31 cellular contexts compared by ENCODE assay signal in genomic region chr4:5387457-5387856, GRCh38.
DNase-seq lines count a peak whose midpoint lies in the region; FAIRE-seq and TF ChIP-seq lines count a peak whose summit lies in the region.
"Had no signal": no experiment of that assay in that cellular context is flagged by ENCODE, and none has a peak within 500 bp of the region (broad histone marks: within the 10 kb centered on the region; RNA-seq: fewer than 3 reads in every experiment).

No MANE protein-coding gene starts in this region.

- H3K27me3 ChIP-seq in OCI-LY1 (ENCODE audit: insufficient read depth, low read length) (no peaks in the 10 kb centered on the region), bronchial epithelial cell (ENCODE audit: control insufficient read depth, insufficient read depth, low read length) (no peaks in the 10 kb centered on the region), testis (no peaks in the 10 kb centered on the region)
- no peaks in the 10 kb centered on the region for H3K27me3 ChIP-seq in CD8-positive, alpha-beta memory T cell (ENCODE audit: insufficient read depth, low read length, poor library complexity, severe bottlenecking)
- H3K27me3 ChIP-seq: adrenal gland, colonic mucosa, esophagus squamous epithelium, spleen, suprapubic skin had no signal

- TF ChIP-seq POLR2A in testis (IDR thresholded peaks at IDR 0.05) = no peak

- H3K4me3 ChIP-seq in GM12875 (ENCODE audit: low read depth, low read length) (no peak overlapping the region), OCI-LY1 (ENCODE audit: low read depth, low read length, poor library complexity, severe bottlenecking) (no peak overlapping the region), bronchial epithelial cell (ENCODE audit: low read depth, low read length) (no peak overlapping the region), testis (no peak overlapping the region)
- H3K4me3 ChIP-seq in CD8-positive, alpha-beta memory T cell (ENCODE audit: low read length) = no peak overlapping the region
- H3K4me3 ChIP-seq: adrenal gland, colonic mucosa, esophagus squamous epithelium, spleen, suprapubic skin had no signal

- H3K9me2 ChIP-seq in OCI-LY1 (ENCODE audit: low read depth, low read length) = no peaks in the 10 kb centered on the region

- no peak overlapping the region for H3K4me3 Mint-ChIP-seq in CD8-positive, alpha-beta memory T cell
- H3K4me3 Mint-ChIP-seq: activated T-cell treated with anti-CD3 and anti-CD28 coated beads, Interleukin-2, amount 50 U/mL, for 24 hours; brain; natural killer cell; stimulated activated memory B cell treated with anti-CD40 and anti-IgM and Interleukin-4, amounts not matched to agents 10 μg/mL and 1 μg/mL and 100 μg/mL, for 72 hours had no signal

- TF ChIP-seq CTCF in GM12875 (IDR thresholded peaks at IDR 0.05; ENCODE audit: borderline replicate concordance, insufficient read depth, low read depth, low read length) (0 out of 2 replicates have a peak, but pooled peaks have one; percentile 5), OCI-LY1 (IDR thresholded peaks at IDR 0.05; ENCODE audit: low read length) (peak; percentile 18; the same call in 1 of the 2 replicates), bronchial epithelial cell (IDR thresholded peaks at IDR 0.05; ENCODE audit: insufficient read depth, low read length, severe bottlenecking) (no peak), testis (IDR thresholded peaks at IDR 0.05) (no peak)

- no peak overlapping the region for H3K27ac Mint-ChIP-seq in CD8-positive, alpha-beta memory T cell
- H3K27ac Mint-ChIP-seq: activated T-cell treated with anti-CD3 and anti-CD28 coated beads, Interleukin-2, amount 50 U/mL, for 24 hours; brain; natural killer cell; stimulated activated memory B cell treated with anti-CD40 and anti-IgM and Interleukin-4, amounts not matched to agents 10 μg/mL and 1 μg/mL and 100 μg/mL, for 72 hours had no signal

- H3K9me3 ChIP-seq in OCI-LY1 (ENCODE audit: low read length) (no peaks in the 10 kb centered on the region), testis (no peaks in the 10 kb centered on the region)
- H3K9me3 ChIP-seq in CD8-positive, alpha-beta memory T cell (ENCODE audit: low read length) = no peaks in the 10 kb centered on the region
- H3K9me3 ChIP-seq: adrenal gland, colonic mucosa, esophagus squamous epithelium, spleen, suprapubic skin had no signal

- H3K4me2 ChIP-seq in OCI-LY1 (ENCODE audit: low read length) = no peak overlapping the region

- DNase-seq in 8988T (peak; percentile 57), bronchial epithelial cell (ENCODE audit: low read depth) (no peak), testis (no peak), midbrain (lab: John Stamatoyannopoulos, UW) (no peak), mesenteric fat pad (ENCODE audit: low spot score) (no peak)
- DNase-seq in CD8-positive, alpha-beta memory T cell = no peak
- DNase-seq: activated CD4-positive, alpha-beta T cell treated with anti-CD3 and anti-CD28 coated beads for 4 hours; activated gamma-delta T cell treated with Interleukin-2 at 50 U/mL for 16 hours; activated T-cell treated with anti-CD3 and anti-CD28 coated beads, Interleukin-2, amount 50 U/mL, for 24 hours; adrenal gland; C1 segment of cervical spinal cord; Calu3; colonic mucosa; esophagus squamous epithelium; GOT3; left ventricle myocardium superior; natural killer cell; NCI-H1105; NCI-H1930; NCI-H2227 treated with DMSO at 0.1 percent for 48 hours; OCI-M1; SHP77 treated with DMSO at 0.1 percent for 48 hours; spleen; stimulated activated CD4-positive, alpha-beta T cell treated with anti-CD3 and anti-CD28 coated beads, Interleukin-2, amount 100 ng/mL, for 48 hours; T-helper 1 cell had no signal

- H3K4me1 ChIP-seq in OCI-LY1 (ENCODE audit: insufficient read depth, low read length, severe bottlenecking) = no peaks in the 10 kb centered on the region
- H3K4me1 ChIP-seq in CD8-positive, alpha-beta memory T cell (ENCODE audit: insufficient read depth, low read length) = no peaks in the 10 kb centered on the region
- H3K4me1 ChIP-seq in testis = no peaks in the 10 kb centered on the region
- H3K4me1 ChIP-seq: adrenal gland, colonic mucosa, spleen had no signal

- FAIRE-seq in bronchial epithelial cell (lab: Jason Lieb, UNC) = peak; percentile 86
- FAIRE-seq: islet of Langerhans had no signal

- H3K9ac ChIP-seq in OCI-LY1 (ENCODE audit: low read length) = no peak overlapping the region

- CTCF ChIA-PET in CD8-positive, alpha-beta memory T cell (lab: Charles Lee) = no interaction called here

- intact Hi-C loops in testis (cut with DNase I; ENCODE audit: low total_unique reads) = no loop called here

- no peaks in the 10 kb centered on the region for H3K36me3 Mint-ChIP-seq in CD8-positive, alpha-beta memory T cell
- H3K36me3 Mint-ChIP-seq: brain; natural killer cell; stimulated activated memory B cell treated with anti-CD40 and anti-IgM and Interleukin-4, amounts not matched to agents 10 μg/mL and 1 μg/mL and 100 μg/mL, for 72 hours had no signal

- no peaks in the 10 kb centered on the region for H4K20me1 ChIP-seq in OCI-LY1 (ENCODE audit: insufficient read depth, low read length)

- H3K4me1 Mint-ChIP-seq in CD8-positive, alpha-beta memory T cell = no peaks in the 10 kb centered on the region
- H3K4me1 Mint-ChIP-seq: brain; stimulated activated memory B cell treated with anti-CD40 and anti-IgM and Interleukin-4, amounts not matched to agents 10 μg/mL and 1 μg/mL and 100 μg/mL, for 72 hours had no signal

- no peak overlapping the region for H3K27ac ChIP-seq in OCI-LY1 (ENCODE audit: low read depth, low read length, poor library complexity, severe bottlenecking)
- no peak overlapping the region for H3K27ac ChIP-seq in CD8-positive, alpha-beta memory T cell (ENCODE audit: low read depth, low read length)
- H3K27ac ChIP-seq in testis = no peak overlapping the region
- H3K27ac ChIP-seq: adrenal gland, colonic mucosa, esophagus squamous epithelium, spleen, suprapubic skin had no signal

- POLR2A ChIA-PET in CD8-positive, alpha-beta memory T cell (lab: Charles Lee) = no interaction called here

- H3K79me2 ChIP-seq in OCI-LY1 (ENCODE audit: insufficient read depth, low read length) = no peaks in the 10 kb centered on the region

- H3K36me3 ChIP-seq in OCI-LY1 (ENCODE audit: insufficient read depth, low read length) (no peaks in the 10 kb centered on the region), bronchial epithelial cell (ENCODE audit: control insufficient read depth, insufficient read depth, low read length) (no peaks in the 10 kb centered on the region), testis (ENCODE audit: low read depth, missing control alignments) (no peaks in the 10 kb centered on the region)
- H3K36me3 ChIP-seq in CD8-positive, alpha-beta memory T cell (ENCODE audit: insufficient read depth, low read length) = no peaks in the 10 kb centered on the region
- H3K36me3 ChIP-seq: adrenal gland, colonic mucosa, esophagus squamous epithelium, spleen, suprapubic skin had no signal

- no peak overlapping the region for H2AFZ ChIP-seq in OCI-LY1 (ENCODE audit: low read length)

- H3F3A ChIP-seq in OCI-LY1 (ENCODE audit: insufficient read depth, low read length) = no peaks in the 10 kb centered on the region

- WGBS in testis, 2 donors = 70 to 73% methylated on average over 7 of the region's 7 CpGs

- H3K27me3 Mint-ChIP-seq in CD8-positive, alpha-beta memory T cell = peaks cover 0 to 3% of the 10 kb centered on the region in 2 donors
- H3K27me3 Mint-ChIP-seq: activated T-cell treated with anti-CD3 and anti-CD28 coated beads, Interleukin-2, amount 50 U/mL, for 24 hours; brain had no signal

- H3K9me3 Mint-ChIP-seq in CD8-positive, alpha-beta memory T cell = peaks cover 0 to 2% (median 0%) of the 10 kb centered on the region in 5 donors
- H3K9me3 Mint-ChIP-seq: activated T-cell treated with anti-CD3 and anti-CD28 coated beads, Interleukin-2, amount 50 U/mL, for 24 hours; natural killer cell had no signal

Comparison
In these comparisons a context has a peak if more than half of its experiments do, and no peak if none do; other contexts are left out.
1. CTCF ChIP-seq: peak in GM12875 (single experiment) and OCI-LY1 (single experiment); none in bronchial epithelial cell (single experiment) and testis (0 of 3).